Comparison of ENCODE assay signal across 14 cellular contexts in the genomic region with DNA sequence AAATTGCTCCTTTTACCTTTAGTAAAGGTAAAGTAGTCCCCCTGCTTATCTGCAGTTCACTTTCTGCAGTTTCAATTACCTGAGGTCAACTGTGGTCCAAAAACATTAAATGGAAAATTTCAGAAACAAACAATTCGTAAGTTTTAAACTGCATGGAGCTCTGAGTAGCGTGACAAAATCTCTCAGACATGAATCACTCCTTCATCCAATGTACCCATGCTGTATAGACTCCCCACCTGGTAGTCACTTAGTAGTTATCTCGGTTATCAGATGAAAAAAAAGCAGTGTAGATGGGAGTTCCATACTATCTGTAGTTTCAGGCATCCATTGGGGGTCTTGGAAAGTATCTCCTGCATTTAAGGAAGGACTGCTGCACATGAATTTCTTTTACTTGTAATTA. TPM values are rescaled to one million over a fixed set of nuclear protein-coding genes. Genes with fewer than 3 reads are reported as not detected.
A peak's percentile ranks its signal among the peaks of the same experiment; 100 is the strongest.
DNase-seq lines count a peak whose midpoint lies in the region; TF ChIP-seq lines count a peak whose summit lies in the region.
"Had no signal": no experiment of that assay in that cellular context is flagged by ENCODE, and none has a peak within 500 bp of the region (broad histone marks: within the 10 kb centered on the region; RNA-seq: fewer than 3 reads in every experiment).

No MANE protein-coding gene starts in this region.

- no peak overlapping the region for H2AK5ac ChIP-seq in trophoblast cell (ENCODE audit: low read length)

- H3K9ac ChIP-seq in trophoblast cell (ENCODE audit: low read length), result no peak overlapping the region

- peaks cover 6% of the 10 kb centered on the region for H3K79me1 ChIP-seq in trophoblast cell (ENCODE audit: low read length)

- H3K4me2 ChIP-seq in trophoblast cell (ENCODE audit: low read length), result no peak overlapping the region
- H3K4me2 ChIP-seq in OCI-LY7 (ENCODE audit: low read length), result no peak overlapping the region

- TF ChIP-seq CTCF in right atrium auricular region (IDR thresholded peaks at IDR 0.05) (no peak), OCI-LY7 (conservative IDR thresholded peaks at IDR 0.05; ENCODE audit: low read length) (no peak)

- BruUV-seq in OCI-LY7 (replicated peaks; lab: Mats Ljungman, UMichigan), result no TSS peak

- H3K9me2 ChIP-seq in OCI-LY7 (ENCODE audit: insufficient read depth, low read length), result no peaks in the 10 kb centered on the region

- no peak overlapping the region for H3K27ac Mint-ChIP-seq in activated CD4-positive, alpha-beta T cell treated with anti-CD3 and anti-CD28 coated beads, Interleukin-2, amount 10 ng/mL, durations not matched to agents 7 days and 5 days

- no peak overlapping the region for H2BK120ac ChIP-seq in trophoblast cell (ENCODE audit: insufficient read depth, low read length, poor library complexity)

- H2AFZ ChIP-seq in trophoblast cell (ENCODE audit: insufficient read depth, low read length, poor library complexity), result no peak overlapping the region
- H2AFZ ChIP-seq in OCI-LY7 (ENCODE audit: low read length), result no peak overlapping the region

- peaks cover 38% of the 10 kb centered on the region for H3K27me3 Mint-ChIP-seq in activated CD4-positive, alpha-beta T cell treated with anti-CD3 and anti-CD28 coated beads, Interleukin-2, amount 10 ng/mL, durations not matched to agents 7 days and 5 days

- H3K36me3 ChIP-seq in right atrium auricular region (no peaks in the 10 kb centered on the region), trophoblast cell (ENCODE audit: control insufficient read depth in 1 of 2, insufficient read depth in 2 of 2, low read length in 2 of 2) (no peaks in the 10 kb centered on the region), OCI-LY7 (ENCODE audit: insufficient read depth, low read length) (no peaks in the 10 kb centered on the region)

- no peak overlapping the region for H4K91ac ChIP-seq in trophoblast cell (ENCODE audit: low read depth, low read length)

- H3K9me3 Mint-ChIP-seq in activated CD4-positive, alpha-beta T cell treated with anti-CD3 and anti-CD28 coated beads, Interleukin-2, amount 10 ng/mL, durations not matched to agents 7 days and 5 days, result no peaks in the 10 kb centered on the region

- H4K12ac ChIP-seq in trophoblast cell (ENCODE audit: low read depth, low read length), result no peak overlapping the region

- no peak overlapping the region for H3K18ac ChIP-seq in trophoblast cell (ENCODE audit: low read length)

- H3K4me1 Mint-ChIP-seq in activated CD4-positive, alpha-beta T cell treated with anti-CD3 and anti-CD28 coated beads, Interleukin-2, amount 10 ng/mL, durations not matched to agents 7 days and 5 days, result no peaks in the 10 kb centered on the region

- H3K4me3 ChIP-seq in right atrium auricular region, result no peak overlapping the region
- no peak overlapping the region for H3K4me3 ChIP-seq in trophoblast cell (ENCODE audit: low read depth, low read length)
- H3K4me3 ChIP-seq in OCI-LY7 (ENCODE audit: low read depth, low read length, poor library complexity, severe bottlenecking), result no peak overlapping the region

- H3K23ac ChIP-seq in trophoblast cell (ENCODE audit: low read length), result no peak overlapping the region

- H2BK5ac ChIP-seq in trophoblast cell (ENCODE audit: low read depth, low read length, poor library complexity), result no peak overlapping the region

- POLR2A ChIA-PET in activated CD4-positive, alpha-beta T cell treated with anti-CD3 and anti-CD28 coated beads, Interleukin-2, amount 10 ng/mL, durations not matched to agents 7 days and 5 days (lab: Charles Lee), result no interaction called here
- POLR2A ChIA-PET in OCI-LY7 (lab: Charles Lee), result no interaction called here

- H3K9me3 ChIP-seq in right atrium auricular region, result no peaks in the 10 kb centered on the region
- H3K9me3 ChIP-seq in trophoblast cell (ENCODE audit: insufficient read depth, low read depth, low read length), result no peaks in the 10 kb centered on the region
- H3K9me3 ChIP-seq in OCI-LY7 (ENCODE audit: low read length), result no peaks in the 10 kb centered on the region

- no peak overlapping the region for H3K14ac ChIP-seq in trophoblast cell (ENCODE audit: low read length)

- no peak overlapping the region for H4K8ac ChIP-seq in trophoblast cell (ENCODE audit: low read depth, low read length)

- intact Hi-C loops in cardiac septum (cut with DNase I) (no loop called here), OCI-LY7 (cut with micrococcal nuclease; ENCODE audit: unreplicated experiment) (no loop called here)

- H3K4me1 ChIP-seq in right atrium auricular region (no peaks in the 10 kb centered on the region), trophoblast cell (ENCODE audit: control insufficient read depth in 1 of 2, insufficient read depth in 2 of 2, low read length in 2 of 2) (peaks cover 4% of the 10 kb centered on the region in 2 experiments), OCI-LY7 (ENCODE audit: insufficient read depth, low read length, poor library complexity, severe bottlenecking) (no peaks in the 10 kb centered on the region)

- no CpG with 5 or more reads among the region's 3 CpGs for WGBS in trophoblast cell (ENCODE audit: extremely low coverage, insufficient coverage, insufficient read length)

- H4K20me1 ChIP-seq in OCI-LY7 (ENCODE audit: insufficient read depth, low read length), result no peaks in the 10 kb centered on the region

- DNase-seq in right atrium auricular region (ENCODE audit: low spot score) (no peak), cardiac septum (ENCODE audit: low spot score) (no peak), caudate nucleus (lab: John Stamatoyannopoulos, UW) (no peak), trophoblast cell (no peak), SKM-1 (lab: John Stamatoyannopoulos, UW; ENCODE audit: unreplicated experiment) (no peak), activated gamma-delta T cell treated with Interleukin-2 at 50 U/mL for 16 hours (no peak), OCI-LY7 (ENCODE audit: low spot score) (no peak)
- DNase-seq in activated CD4-positive, alpha-beta T cell treated with anti-CD3 and anti-CD28 coated beads, Interleukin-2, amount 10 ng/mL, durations not matched to agents 7 days and 5 days, result no peak
- DNase-seq: KG1, NCI-H1092, NCI-H146, NCI-H2081 had no signal

- H2BK12ac ChIP-seq in trophoblast cell (ENCODE audit: low read length), result no peak overlapping the region

- H3K4me3 Mint-ChIP-seq in activated CD4-positive, alpha-beta T cell treated with anti-CD3 and anti-CD28 coated beads, Interleukin-2, amount 10 ng/mL, durations not matched to agents 7 days and 5 days, result no peak overlapping the region

- H3K27me3 ChIP-seq in right atrium auricular region (no peaks in the 10 kb centered on the region), trophoblast cell (ENCODE audit: insufficient read depth, low read length) (no peaks in the 10 kb centered on the region)

- H3K79me2 ChIP-seq in trophoblast cell (ENCODE audit: control insufficient read depth, insufficient read depth, low read length, poor library complexity), result peaks cover 2% of the 10 kb centered on the region
- H3K79me2 ChIP-seq in OCI-LY7 (ENCODE audit: insufficient read depth, low read depth, low read length), result no peaks in the 10 kb centered on the region

- no peaks in the 10 kb centered on the region for H3K36me3 Mint-ChIP-seq in activated CD4-positive, alpha-beta T cell treated with anti-CD3 and anti-CD28 coated beads, Interleukin-2, amount 10 ng/mL, durations not matched to agents 7 days and 5 days (ENCODE audit: low read depth)

- CTCF ChIA-PET in activated CD4-positive, alpha-beta T cell treated with anti-CD3 and anti-CD28 coated beads, Interleukin-2, amount 10 ng/mL, durations not matched to agents 7 days and 5 days (lab: Charles Lee), result no interaction called here
- CTCF ChIA-PET in OCI-LY7 (lab: Charles Lee; ENCODE audit: unreplicated experiment), result no interaction called here

- no peak overlapping the region for H3K4ac ChIP-seq in trophoblast cell (ENCODE audit: low read depth, low read length)

- H3K27ac ChIP-seq in right atrium auricular region (peak overlapping the region; percentile 19 to 58), caudate nucleus (ENCODE audit: low read depth, low read length) (peak overlapping the region; percentile 67), trophoblast cell (ENCODE audit: low read depth, low read length) (peak overlapping the region; percentile 10), OCI-LY7 (ENCODE audit: low read depth, low read length, poor library complexity, severe bottlenecking) (no peak overlapping the region)
- H3K27ac ChIP-seq: C4-2B had no signal

RNA-seq across cellular contexts. Expression of a gene that starts 7.7 kb away (rescaled TPM):
- 1 to 10 TPM; 3.8 to 4.6 TPM for total RNA-seq in right atrium auricular region
- 1.7 TPM for total RNA-seq in cardiac septum
- 42.6 and 46.5 TPM in 2 replicates for polyA plus RNA-seq in trophoblast cell (2013)
- total RNA-seq in activated CD4-positive, alpha-beta T cell treated with anti-CD3 and anti-CD28 coated beads, Interleukin-2, amount 10 ng/mL, durations not matched to agents 7 days and 5 days, result not detected
- total RNA-seq in OCI-LY7 (2014; rRNA removed; shearing (Covaris generic)), result not detected in 2 replicates
- total RNA-seq in OCI-LY7 (2022), result not detected in 2 replicates
- total RNA-seq: HepG2 had no signal
- polyA plus RNA-seq: HepG2 had no signal
